16 cellular contexts compared by ENCODE assay signal in the genomic region with DNA sequence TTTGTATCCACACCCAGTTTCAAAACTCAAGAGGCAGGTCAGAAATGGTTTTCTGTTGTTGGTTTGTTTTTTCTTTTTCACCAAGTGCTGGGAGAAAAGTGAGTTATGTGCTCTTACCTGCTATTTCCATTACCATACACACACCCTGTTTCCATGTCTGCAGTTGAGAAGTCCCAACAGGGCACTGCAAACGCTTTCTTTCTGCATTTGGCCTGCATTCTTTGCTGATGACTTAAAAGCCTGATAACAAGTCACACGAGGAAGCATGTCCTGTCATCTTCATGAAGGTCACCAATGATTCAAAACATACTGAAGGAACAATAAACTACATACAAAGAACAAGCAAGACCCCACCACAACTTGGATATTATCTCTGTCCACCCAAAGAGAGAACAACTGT. TPM values are rescaled to one million over a fixed set of nuclear protein-coding genes. Genes with fewer than 3 reads are reported as not detected.
A peak's percentile ranks its signal among the peaks of the same experiment; 100 is the strongest.
DNase-seq lines count a peak whose midpoint lies in the region; ATAC-seq, FAIRE-seq and TF ChIP-seq lines count a peak whose summit lies in the region.
"Had no signal": no experiment of that assay in that cellular context is flagged by ENCODE, and none has a peak within 500 bp of the region (broad histone marks: within the 10 kb centered on the region; RNA-seq: fewer than 3 reads in every experiment).

No MANE protein-coding gene starts in this region.

- no peaks in the 10 kb centered on the region for H3K36me3 ChIP-seq in adrenal gland (replicated peaks in 1 of 2)
- H3K36me3 ChIP-seq: colonic mucosa, upper lobe of right lung had no signal

- no peaks in the 10 kb centered on the region for H3K4me1 Mint-ChIP-seq in glutamatergic neuron (ENCODE audit: low read depth, unreplicated experiment)

- intact Hi-C loops in adrenal gland (cut with DNase I), result no loop called here
- intact Hi-C loops in right cardiac atrium (cut with DNase I), result no loop called here
- intact Hi-C loops in sciatic nerve (cut with DNase I), result no loop called here

- H3K27me3 ChIP-seq in adrenal gland (no peaks in the 10 kb centered on the region), right cardiac atrium (ENCODE audit: control insufficient read depth, insufficient read depth) (no peaks in the 10 kb centered on the region)
- H3K27me3 ChIP-seq: colonic mucosa, upper lobe of right lung had no signal

- DNase-seq in HTR-8/SVneo (ENCODE audit: insufficient read length, low spot score) (no peak), adrenal gland (peak in 4 of 7 donors; percentile 55 to 63 (median 62)), right cardiac atrium (no peak), sciatic nerve (ENCODE audit: low spot score) (no peak), glutamatergic neuron (no peak), GM20000 (ENCODE audit: low spot score) (no peak), RWPE1 (ENCODE audit: low spot score) (no peak)
- DNase-seq: C1 segment of cervical spinal cord; colonic mucosa; erythroblast; NCI-H1092 treated with DMSO at 0.1 percent for 48 hours; NCI-H446 treated with DMSO at 0.1 percent for 48 hours; stimulated activated CD4-positive, alpha-beta T cell treated with anti-CD3 and anti-CD28 coated beads, Interleukin-1b, Interleukin-23, amount 100 ng/mL, for 48 hours; upper lobe of right lung had no signal

- peaks cover 4% of the 10 kb centered on the region for H3K27me3 Mint-ChIP-seq in glutamatergic neuron (ENCODE audit: unreplicated experiment)
- H3K27me3 Mint-ChIP-seq: activated naive CD8-positive, alpha-beta T cell had no signal

- H3K9me3 ChIP-seq in adrenal gland (replicated peaks in 1 of 3) (no peaks in the 10 kb centered on the region), right cardiac atrium (ENCODE audit: control insufficient read depth, low read length) (no peaks in the 10 kb centered on the region)
- H3K9me3 ChIP-seq: colonic mucosa, upper lobe of right lung had no signal

- peak; percentile 9 for FAIRE-seq in HTR-8/SVneo (lab: Jason Lieb, UNC)
- FAIRE-seq: GM12891 had no signal

- H3K4me3 Mint-ChIP-seq in glutamatergic neuron (ENCODE audit: unreplicated experiment), result no peak overlapping the region
- H3K4me3 Mint-ChIP-seq: activated naive CD8-positive, alpha-beta T cell had no signal

- CTCF ChIA-PET in RWPE1 (lab: Yijun Ruan, JAX), result no interaction called here

- H3K27ac ChIP-seq in adrenal gland (peak overlapping the region in 3 of 5 donors; percentile 5 to 76 (median 63)), right cardiac atrium (ENCODE audit: low read length) (peak overlapping the region; percentile 6), RWPE1 (no peak overlapping the region)
- H3K27ac ChIP-seq: colonic mucosa, upper lobe of right lung had no signal

- H3K4me1 ChIP-seq in adrenal gland (replicated peaks in 1 of 2), result peaks cover 0 to 20% of the 10 kb centered on the region in 2 donors
- peaks cover 9% of the 10 kb centered on the region for H3K4me1 ChIP-seq in right cardiac atrium (ENCODE audit: control insufficient read depth, insufficient read depth, low read length)
- H3K4me1 ChIP-seq: colonic mucosa, upper lobe of right lung had no signal

- H3K27ac Mint-ChIP-seq in glutamatergic neuron (ENCODE audit: unreplicated experiment), result no peak overlapping the region
- H3K27ac Mint-ChIP-seq: activated naive CD8-positive, alpha-beta T cell had no signal

- TF ChIP-seq POLR2A in adrenal gland (IDR thresholded peaks at IDR 0.05), result peak in 1 of 2 donors; percentile 22

- ATAC-seq in right cardiac atrium (peak in 1 of 2 donors; percentile 38), sciatic nerve (peak; percentile 41)
- ATAC-seq: upper lobe of right lung had no signal

- peaks cover 6% of the 10 kb centered on the region for H3K36me3 Mint-ChIP-seq in glutamatergic neuron (ENCODE audit: unreplicated experiment)

- no peak for TF ChIP-seq CTCF in adrenal gland (IDR thresholded peaks at IDR 0.05)
- no peak for TF ChIP-seq CTCF in glutamatergic neuron (IDR thresholded peaks at IDR 0.05; ENCODE audit: partially characterized antibody, unreplicated experiment)
- no peak for TF ChIP-seq CTCF in GM20000 (IDR thresholded peaks at IDR 0.05; ENCODE audit: extremely low read depth, missing control alignments)
- no peak for TF ChIP-seq CTCF in RWPE1 (conservative IDR thresholded peaks at IDR 0.05; ENCODE audit: low read depth)

- H3K9me3 Mint-ChIP-seq in glutamatergic neuron (ENCODE audit: unreplicated experiment), result no peaks in the 10 kb centered on the region

- 16 to 55% (median 25%) methylated on average over 2 of the region's 2 CpGs for WGBS in adrenal gland, 4 donors
- 16% methylated on average over 2 of the region's 2 CpGs for WGBS in right cardiac atrium

- POLR2A ChIA-PET in RWPE1 (lab: Yijun Ruan, JAX; ENCODE audit: low non-redundant PET), result no interaction called here

- H3K4me3 ChIP-seq in adrenal gland (no peak overlapping the region), right cardiac atrium (ENCODE audit: low read length) (no peak overlapping the region)
- H3K4me3 ChIP-seq: colonic mucosa, upper lobe of right lung had no signal

RNA-seq across cellular contexts. Expression of gene KCNE1, which starts 24.8 kb away (rescaled TPM):
- total RNA-seq in adrenal gland (1 to 10 TPM in 7 of 8 donors, under 1 TPM in 1; 0.12 to 4.8 (median 2.3) TPM), right cardiac atrium (10 to 100 TPM in 2 of 4 donors, 1 to 10 TPM in 2; 3.6 to 11.4 (median 9.5) TPM), sciatic nerve (2.5 TPM), glutamatergic neuron (ENCODE audit: unreplicated experiment) (1.6 TPM)
- polyA plus RNA-seq in adrenal gland (1 to 10 TPM in 1 of 3 donors, under 1 TPM in 2; 0.37 to 2.3 (median 0.57) TPM), right cardiac atrium (3.8 TPM)

Comparison
In these comparisons a context has a peak if more than half of its experiments do, and no peak if none do; other contexts are left out.
1. DNase-seq: peak in adrenal gland (4 of 7); none in HTR-8/SVneo (single experiment), right cardiac atrium (0 of 3), sciatic nerve (single experiment), glutamatergic neuron (single experiment), GM20000 (single experiment) and RWPE1 (single experiment).